21 cellular contexts compared by ENCODE assay signal in genomic region chr18:12113999-12114646, GRCh38. TPM values are rescaled to one million over a fixed set of nuclear protein-coding genes. Genes with fewer than 3 reads are reported as not detected.
DNase-seq lines count a peak whose midpoint lies in the region; ATAC-seq, FAIRE-seq and TF ChIP-seq lines count a peak whose summit lies in the region.
"Had no signal": no experiment of that assay in that cellular context is flagged by ENCODE, and none has a peak within 500 bp of the region (broad histone marks: within the 10 kb centered on the region; RNA-seq: fewer than 3 reads in every experiment).

No MANE protein-coding gene starts in this region.

- H3K9ac ChIP-seq in K562 (ENCODE audit: insufficient read depth in 1 of 2, low read depth in 2 of 2, low read length in 2 of 2): no peak overlapping the region

- CTCF ChIA-PET in K562 (lab: Yijun Ruan, JAX; ENCODE audit: low intra/inter-chr PET ratio): no interaction called here

- H3K4me2 ChIP-seq in K562 (ENCODE audit: insufficient read depth, low read length): no peak overlapping the region

- no peak for ATAC-seq in K562

- H2AFZ ChIP-seq in K562 (ENCODE audit: low read depth, low read length): no peak overlapping the region

- in situ Hi-C loops in K562 (cut with MboI): no loop called here

- no peak for TF ChIP-seq RAD21 in K562 (CRISPR knock-in tag; conservative IDR thresholded peaks at IDR 0.05 in 1 of 2, IDR thresholded peaks at IDR 0.05 in 1 of 2)

- H3K9me3 ChIP-seq in K562 (replicated peaks; ENCODE audit: control insufficient read depth, insufficient read depth, low read depth, low read length): no peaks in the 10 kb centered on the region
- H3K9me3 ChIP-seq: Peyer's patch, SJCRH30 had no signal

- DNase-seq in NCI-H2196 (lab: John Stamatoyannopoulos, UW; ENCODE audit: unreplicated experiment) (peak; percentile 22), K562 (ENCODE audit: extremely low read depth in 1 of 4, low spot score in 3 of 4) (no peak), fibroblast of the aortic adventitia (ENCODE audit: low read depth) (peak; percentile 9), stromal cell of bone marrow (ENCODE audit: low read depth) (peak; percentile 7), NCI-H2029 (lab: John Stamatoyannopoulos, UW) (no peak), T1000 (lab: John Stamatoyannopoulos, UW) (no peak), NOMO-1 treated with dmso at 0.1 percent for 144 hours (lab: John Stamatoyannopoulos, UW; ENCODE audit: unreplicated experiment) (no peak)
- DNase-seq: CD4-positive, alpha-beta T cell; COR-L47; DMS79 treated with DMSO at 0.1 percent for 48 hours; KG1; NCI-H1092 treated with DMSO at 0.1 percent for 48 hours; NCI-H146; NCI-H2029 treated with DMSO at 0.1 percent for 48 hours; NCI-H774; NK-92 treated with Interleukin-12 subunit alpha and Interleukin-12 subunit beta, amount 100 ng/mL, for 24 hours; Peyer's patch; SJCRH30 had no signal

- H3K4me1 ChIP-seq in K562 (replicated peaks in 1 of 2; ENCODE audit: control insufficient read depth in 2 of 2, insufficient read depth in 2 of 2, low read length in 2 of 2): no peaks in the 10 kb centered on the region
- H3K4me1 ChIP-seq: Peyer's patch, SJCRH30 had no signal

- no peaks in the 10 kb centered on the region for H3K36me3 ChIP-seq in K562 (ENCODE audit: control insufficient read depth, insufficient read depth, low read length)
- H3K36me3 ChIP-seq: Peyer's patch, SJCRH30 had no signal

- no TSS peak for BruUV-seq in K562 (replicated peaks; lab: Mats Ljungman, UMichigan)

- H3K79me2 ChIP-seq in K562 (ENCODE audit: control insufficient read depth, insufficient read depth, low read length): no peaks in the 10 kb centered on the region

- TF ChIP-seq EP300 in K562 (IDR thresholded peaks at IDR 0.05; ENCODE audit: low read length): peak; percentile 29; the same call in 1 of the 2 replicates

- FAIRE-seq in K562 (lab: Jason Lieb, UNC): peak; percentile 11

- intact Hi-C loops in K562 (cut with micrococcal nuclease): no loop called here

- POLR2A ChIA-PET in K562 (lab: Yijun Ruan, JAX): no interaction called here

- H3K27me3 ChIP-seq in K562 (ENCODE audit: control insufficient read depth in 2 of 2, insufficient read depth in 2 of 2, low read length in 2 of 2): peaks cover 0 to 7% of the 10 kb centered on the region in 2 experiments; a peak in 2 of 5 replicates
- H3K27me3 ChIP-seq: Peyer's patch, SJCRH30 had no signal

- no peaks in the 10 kb centered on the region for H3K9me1 ChIP-seq in K562 (ENCODE audit: control insufficient read depth, insufficient read depth, low read length)

- WGBS in K562 (ENCODE audit: insufficient coverage, low coverage, missing lambda C conversion rate): 3% methylated on average over 5 of the region's 5 CpGs

- no peak overlapping the region for H3K27ac ChIP-seq in K562 (ENCODE audit: extremely low read depth, low read depth, low read length)
- H3K27ac ChIP-seq: Peyer's patch, SJCRH30 had no signal

- no peaks in the 10 kb centered on the region for H4K20me1 ChIP-seq in K562 (replicated peaks; ENCODE audit: control insufficient read depth, insufficient read depth, low read length)

- TF ChIP-seq POLR2A in K562 (conservative IDR thresholded peaks at IDR 0.05): no peak

- H3K4me3 ChIP-seq in K562 (no peak overlapping the region), fibroblast of the aortic adventitia (ENCODE audit: low read depth, low read length) (no peak overlapping the region)
- H3K4me3 ChIP-seq: Peyer's patch, SJCRH30 had no signal

- no peak for TF ChIP-seq CTCF in K562 (IDR thresholded peaks at IDR 0.05 in 2 of 3, conservative IDR thresholded peaks at IDR 0.05 in 1 of 3; ENCODE audit: insufficient read depth in 2 of 3, low read depth in 1 of 3, low read length in 3 of 3)
- no peak for TF ChIP-seq CTCF in fibroblast of the aortic adventitia (IDR thresholded peaks at IDR 0.05; ENCODE audit: insufficient read depth, low read length)

TF ChIP-seq in K562, 482 proteins besides CTCF, POLR2A, EP300 and RAD21:
- TF ChIP-seq NFIX (CRISPR knock-in tag; IDR thresholded peaks at IDR 0.05; ENCODE audit: low read depth): no peak
- no peak for TF ChIP-seq CEBPG (CRISPR knock-in tag; IDR thresholded peaks at IDR 0.05)
- peak; percentile 77 to 92 for TF ChIP-seq CEBPG (tag; conservative IDR thresholded peaks at IDR 0.05 in 1 of 2, IDR thresholded peaks at IDR 0.05 in 1 of 2)
- no peak for TF ChIP-seq ZNF584 (CRISPR knock-in tag; IDR thresholded peaks at IDR 0.05; ENCODE audit: low read depth)
- peak; percentile 79 for TF ChIP-seq CEBPB (tag; IDR thresholded peaks at IDR 0.05)
- TF ChIP-seq, protein P1, sequence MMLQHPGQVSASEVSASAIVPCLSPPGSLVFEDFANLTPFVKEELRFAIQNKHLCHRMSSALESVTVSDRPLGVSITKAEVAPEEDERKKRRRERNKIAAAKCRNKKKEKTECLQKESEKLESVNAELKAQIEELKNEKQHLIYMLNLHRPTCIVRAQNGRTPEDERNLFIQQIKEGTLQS (IDR thresholded peaks at IDR 0.05): peak; percentile 41; the same call in 1 of the 2 replicates
- TF ChIP-seq, protein P1 (CRISPR knock-in tag; conservative IDR thresholded peaks at IDR 0.05): no peak
- no peak for TF ChIP-seq ZNF324 (CRISPR knock-in tag; IDR thresholded peaks at IDR 0.05)
- TF ChIP-seq POU5F1 (IDR thresholded peaks at IDR 0.05; ENCODE audit: borderline replicate concordance, low read depth, low read length, partially characterized antibody): no peak
- no peak for TF ChIP-seq GTF2B (IDR thresholded peaks at IDR 0.05; ENCODE audit: extremely low read depth, insufficient read length)
- no peak for TF ChIP-seq THAP7 (CRISPR knock-in tag; IDR thresholded peaks at IDR 0.05)
- peak; percentile 55 to 76; a peak in 1 of 4 replicates for TF ChIP-seq TRIM24 (IDR thresholded peaks at IDR 0.05)
- no peak for TF ChIP-seq DACH1 (IDR thresholded peaks at IDR 0.05; ENCODE audit: partially characterized antibody)
- no peak for TF ChIP-seq ZFP36 (IDR thresholded peaks at IDR 0.05; ENCODE audit: low read depth, low read length, partially characterized antibody)
- TF ChIP-seq THRA (IDR thresholded peaks at IDR 0.05): no peak
- TF ChIP-seq SMARCA4 (IDR thresholded peaks at IDR 0.05): no peak
- TF ChIP-seq TOE1 (IDR thresholded peaks at IDR 0.05; ENCODE audit: borderline replicate concordance): no peak
- no peak for TF ChIP-seq TOE1 (CRISPR knock-in tag; IDR thresholded peaks at IDR 0.05; ENCODE audit: borderline replicate concordance, low read depth)
TF ChIP-seq in K562: peak in this region for 4.

RNA-seq across cellular contexts. Expression of gene ANKRD62, which starts 20.5 kb away (rescaled TPM):
- total RNA-seq in K562 (2011; cell fraction: chromatin; rRNA removed; ENCODE audit: low replicate concordance): 1.8 and 4.9 TPM in 2 replicates
- 1.0 and 2.2 TPM in 2 replicates for total RNA-seq in K562 (2011; cell fraction: nucleolus; rRNA removed)
- 1.9 and 2.1 TPM in 2 replicates for total RNA-seq in K562 (2011; cell fraction: nucleoplasm; rRNA removed)
- 0.33 and 0.45 TPM in 2 replicates for total RNA-seq in K562 (2014; rRNA removed)
- total RNA-seq in K562 (2014; rRNA removed; fragmentation: Illumina TruSeq; extraction: Trizol): 0.96 and 1.1 TPM in 2 replicates
- total RNA-seq in K562 (2015; rRNA removed; fragmentation: Illumina TruSeq; extraction: Trizol): 0.83 and 1.1 TPM in 2 replicates
- total RNA-seq in K562 (2021): 0.44 and 0.69 TPM in 2 replicates
- not detected in 2 replicates for polyA plus RNA-seq in K562 (2011; rRNA removed)
- not detected in 2 replicates for polyA plus RNA-seq in K562 (2011; cell fraction: cytosol; rRNA removed)
- polyA plus RNA-seq in K562 (2011; cell fraction: nucleus; rRNA removed): not detected in 2 replicates
- polyA plus RNA-seq in K562 (2012): 0.19 and 0.25 TPM in 2 replicates
- 0.18 and 0.31 TPM in 2 replicates for polyA plus RNA-seq in K562 (2014; fragmentation: Illumina TruSeq; extraction: Trizol)
- polyA plus RNA-seq in K562 (2014; fragmentation: Nextera tagmentation; extraction: Ambion mirVana): under 1 TPM; 0.28 to 0.48 TPM
- 0.16 and 0.89 TPM in 2 replicates for polyA plus RNA-seq in K562 (2014; rRNA removed)
- not detected in 2 replicates for polyA minus RNA-seq in K562 (2011; rRNA and poly(A)+ RNA removed)
- polyA minus RNA-seq in K562 (2011; cell fraction: cytosol; rRNA and poly(A)+ RNA removed): not detected in 2 replicates
- 0.11 and 0.13 TPM in 2 replicates for polyA minus RNA-seq in K562 (2011; cell fraction: nucleus; rRNA and poly(A)+ RNA removed)
- total RNA-seq in fibroblast of the aortic adventitia (ENCODE audit: low replicate concordance): not detected in 2 replicates
- total RNA-seq: CD4-positive, alpha-beta T cell; H4; NCI-H460; Peyer's patch; SJCRH30 had no signal
- polyA plus RNA-seq: BJ had no signal

Comparison
In these comparisons a context has a peak if more than half of its experiments do, and no peak if none do; other contexts are left out.
1. DNase-seq: peak in NCI-H2196 (single experiment), fibroblast of the aortic adventitia (single experiment) and stromal cell of bone marrow (single experiment); none in K562 (0 of 4), NCI-H2029 (single experiment), T1000 (single experiment) and NOMO-1 treated with dmso at 0.1 percent for 144 hours (single experiment).